ENCODE assay signal across 1 cellular context in the genomic region with DNA sequence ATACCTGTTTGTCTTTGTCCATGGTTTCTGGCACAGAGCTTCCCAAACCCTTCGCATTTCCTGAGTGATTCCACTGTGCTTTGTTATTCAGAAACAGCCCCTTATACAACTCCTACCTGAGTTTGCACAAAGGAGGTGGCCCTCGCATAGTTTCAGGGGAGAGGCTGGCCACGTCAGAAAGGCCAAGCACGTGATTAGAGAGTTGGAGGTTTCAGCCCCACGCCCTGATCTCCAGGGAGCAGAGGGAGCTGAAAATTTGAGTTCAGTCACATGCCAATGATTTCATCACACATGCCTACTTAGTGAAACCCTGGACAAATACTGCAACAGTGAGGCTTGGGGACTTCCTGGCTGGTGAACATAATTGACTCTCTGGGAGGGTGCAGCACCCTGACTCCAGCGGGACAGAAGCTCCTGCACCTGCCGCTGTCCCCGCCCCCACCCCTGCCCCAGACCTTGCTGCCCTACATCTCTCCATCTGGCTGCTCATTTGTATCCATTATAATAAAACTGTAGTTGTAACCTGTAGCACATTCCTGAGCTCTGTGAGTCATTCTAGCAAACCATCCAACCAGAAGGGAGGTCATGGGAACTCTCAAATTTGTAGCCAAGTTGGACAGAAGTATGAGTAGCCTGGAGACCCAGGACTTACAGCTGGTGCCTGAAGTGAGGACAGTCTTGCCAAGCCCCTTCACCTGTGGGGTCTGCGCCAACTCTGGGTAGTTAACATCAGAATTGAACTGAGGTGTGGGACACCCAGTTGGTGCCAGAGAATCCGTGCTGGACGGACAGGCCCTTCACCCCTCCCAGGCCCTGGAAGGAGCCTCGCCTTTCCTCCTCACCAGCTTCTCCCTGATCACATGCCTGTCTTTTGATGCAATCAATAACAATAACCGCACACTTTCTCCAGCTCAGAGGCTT.
TF ChIP-seq lines count a peak whose summit lies in the region.

No MANE protein-coding gene starts in this region.

TF ChIP-seq in HepG2, 621 proteins besides CTCF, POLR2A, EP300 and RAD21 (continued from another document and continues in another):
- TF ChIP-seq, protein P1, sequence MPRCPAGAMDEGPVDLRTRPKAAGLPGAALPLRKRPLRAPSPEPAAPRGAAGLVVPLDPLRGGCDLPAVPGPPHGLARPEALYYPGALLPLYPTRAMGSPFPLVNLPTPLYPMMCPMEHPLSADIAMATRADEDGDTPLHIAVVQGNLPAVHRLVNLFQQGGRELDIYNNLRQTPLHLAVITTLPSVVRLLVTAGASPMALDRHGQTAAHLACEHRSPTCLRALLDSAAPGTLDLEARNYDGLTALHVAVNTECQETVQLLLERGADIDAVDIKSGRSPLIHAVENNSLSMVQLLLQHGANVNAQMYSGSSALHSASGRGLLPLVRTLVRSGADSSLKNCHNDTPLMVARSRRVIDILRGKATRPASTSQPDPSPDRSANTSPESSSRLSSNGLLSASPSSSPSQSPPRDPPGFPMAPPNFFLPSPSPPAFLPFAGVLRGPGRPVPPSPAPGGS (CRISPR knock-in tag; IDR thresholded peaks at IDR 0.05): no peak
- no peak for TF ChIP-seq ZFP37 (CRISPR knock-in tag; IDR thresholded peaks at IDR 0.05; ENCODE audit: borderline replicate concordance)
- TF ChIP-seq BRD4 (CRISPR knock-in tag; IDR thresholded peaks at IDR 0.05): no peak
- TF ChIP-seq MXI1 (IDR thresholded peaks at IDR 0.05; ENCODE audit: borderline replicate concordance, low read depth, low read length): no peak
- TF ChIP-seq STAT5B (CRISPR knock-in tag; IDR thresholded peaks at IDR 0.05): no peak
- TF ChIP-seq, protein P2, sequence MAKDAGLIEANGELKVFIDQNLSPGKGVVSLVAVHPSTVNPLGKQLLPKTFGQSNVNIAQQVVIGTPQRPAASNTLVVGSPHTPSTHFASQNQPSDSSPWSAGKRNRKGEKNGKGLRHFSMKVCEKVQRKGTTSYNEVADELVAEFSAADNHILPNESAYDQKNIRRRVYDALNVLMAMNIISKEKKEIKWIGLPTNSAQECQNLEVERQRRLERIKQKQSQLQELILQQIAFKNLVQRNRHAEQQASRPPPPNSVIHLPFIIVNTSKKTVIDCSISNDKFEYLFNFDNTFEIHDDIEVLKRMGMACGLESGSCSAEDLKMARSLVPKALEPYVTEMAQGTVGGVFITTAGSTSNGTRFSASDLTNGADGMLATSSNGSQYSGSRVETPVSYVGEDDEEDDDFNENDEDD (CRISPR knock-in tag; IDR thresholded peaks at IDR 0.05; ENCODE audit: borderline replicate concordance): peak; percentile 40; the same call in 1 of the 2 replicates
- no peak for TF ChIP-seq ARNT (IDR thresholded peaks at IDR 0.05)
- TF ChIP-seq ELF3 (CRISPR knock-in tag; IDR thresholded peaks at IDR 0.05): peak; percentile 42; the same call in 1 of the 2 replicates
- 0 out of 2 replicates have a peak, but pooled peaks have one; percentile 32 for TF ChIP-seq SMAD3 (CRISPR knock-in tag; IDR thresholded peaks at IDR 0.05)
- TF ChIP-seq, protein P3, sequence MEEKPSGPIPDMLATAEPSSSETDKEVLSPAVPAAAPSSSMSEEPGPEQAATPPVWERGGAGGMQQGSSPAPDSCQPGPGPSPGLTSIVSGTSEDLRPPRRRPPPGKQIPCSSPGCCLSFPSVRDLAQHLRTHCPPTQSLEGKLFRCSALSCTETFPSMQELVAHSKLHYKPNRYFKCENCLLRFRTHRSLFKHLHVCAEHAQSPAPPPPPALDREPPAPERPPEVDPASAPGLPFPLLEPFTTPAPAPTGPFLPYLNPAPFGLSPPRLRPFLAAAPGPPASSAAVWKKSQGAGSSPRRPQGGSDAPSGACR (CRISPR knock-in tag; IDR thresholded peaks at IDR 0.05): no peak
- TF ChIP-seq, protein P4, sequence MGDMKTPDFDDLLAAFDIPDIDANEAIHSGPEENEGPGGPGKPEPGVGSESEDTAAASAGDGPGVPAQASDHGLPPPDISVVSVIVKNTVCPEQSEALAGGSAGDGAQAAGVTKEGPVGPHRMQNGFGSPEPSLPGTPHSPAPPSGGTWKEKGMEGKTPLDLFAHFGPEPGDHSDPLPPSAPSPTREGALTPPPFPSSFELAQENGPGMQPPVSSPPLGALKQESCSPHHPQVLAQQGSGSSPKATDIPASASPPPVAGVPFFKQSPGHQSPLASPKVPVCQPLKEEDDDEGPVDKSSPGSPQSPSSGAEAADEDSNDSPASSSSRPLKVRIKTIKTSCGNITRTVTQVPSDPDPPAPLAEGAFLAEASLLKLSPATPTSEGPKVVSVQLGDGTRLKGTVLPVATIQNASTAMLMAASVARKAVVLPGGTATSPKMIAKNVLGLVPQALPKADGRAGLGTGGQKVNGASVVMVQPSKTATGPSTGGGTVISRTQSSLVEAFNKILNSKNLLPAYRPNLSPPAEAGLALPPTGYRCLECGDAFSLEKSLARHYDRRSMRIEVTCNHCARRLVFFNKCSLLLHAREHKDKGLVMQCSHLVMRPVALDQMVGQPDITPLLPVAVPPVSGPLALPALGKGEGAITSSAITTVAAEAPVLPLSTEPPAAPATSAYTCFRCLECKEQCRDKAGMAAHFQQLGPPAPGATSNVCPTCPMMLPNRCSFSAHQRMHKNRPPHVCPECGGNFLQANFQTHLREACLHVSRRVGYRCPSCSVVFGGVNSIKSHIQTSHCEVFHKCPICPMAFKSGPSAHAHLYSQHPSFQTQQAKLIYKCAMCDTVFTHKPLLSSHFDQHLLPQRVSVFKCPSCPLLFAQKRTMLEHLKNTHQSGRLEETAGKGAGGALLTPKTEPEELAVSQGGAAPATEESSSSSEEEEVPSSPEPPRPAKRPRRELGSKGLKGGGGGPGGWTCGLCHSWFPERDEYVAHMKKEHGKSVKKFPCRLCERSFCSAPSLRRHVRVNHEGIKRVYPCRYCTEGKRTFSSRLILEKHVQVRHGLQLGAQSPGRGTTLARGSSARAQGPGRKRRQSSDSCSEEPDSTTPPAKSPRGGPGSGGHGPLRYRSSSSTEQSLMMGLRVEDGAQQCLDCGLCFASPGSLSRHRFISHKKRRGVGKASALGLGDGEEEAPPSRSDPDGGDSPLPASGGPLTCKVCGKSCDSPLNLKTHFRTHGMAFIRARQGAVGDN (CRISPR knock-in tag; IDR thresholded peaks at IDR 0.05): no peak
- TF ChIP-seq, protein P5, sequence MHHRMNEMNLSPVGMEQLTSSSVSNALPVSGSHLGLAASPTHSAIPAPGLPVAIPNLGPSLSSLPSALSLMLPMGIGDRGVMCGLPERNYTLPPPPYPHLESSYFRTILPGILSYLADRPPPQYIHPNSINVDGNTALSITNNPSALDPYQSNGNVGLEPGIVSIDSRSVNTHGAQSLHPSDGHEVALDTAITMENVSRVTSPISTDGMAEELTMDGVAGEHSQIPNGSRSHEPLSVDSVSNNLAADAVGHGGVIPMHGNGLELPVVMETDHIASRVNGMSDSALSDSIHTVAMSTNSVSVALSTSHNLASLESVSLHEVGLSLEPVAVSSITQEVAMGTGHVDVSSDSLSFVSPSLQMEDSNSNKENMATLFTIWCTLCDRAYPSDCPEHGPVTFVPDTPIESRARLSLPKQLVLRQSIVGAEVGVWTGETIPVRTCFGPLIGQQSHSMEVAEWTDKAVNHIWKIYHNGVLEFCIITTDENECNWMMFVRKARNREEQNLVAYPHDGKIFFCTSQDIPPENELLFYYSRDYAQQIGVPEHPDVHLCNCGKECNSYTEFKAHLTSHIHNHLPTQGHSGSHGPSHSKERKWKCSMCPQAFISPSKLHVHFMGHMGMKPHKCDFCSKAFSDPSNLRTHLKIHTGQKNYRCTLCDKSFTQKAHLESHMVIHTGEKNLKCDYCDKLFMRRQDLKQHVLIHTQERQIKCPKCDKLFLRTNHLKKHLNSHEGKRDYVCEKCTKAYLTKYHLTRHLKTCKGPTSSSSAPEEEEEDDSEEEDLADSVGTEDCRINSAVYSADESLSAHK (CRISPR knock-in tag; IDR thresholded peaks at IDR 0.05; ENCODE audit: borderline replicate concordance): no peak
- no peak for TF ChIP-seq KLF12 (CRISPR knock-in tag; IDR thresholded peaks at IDR 0.05; ENCODE audit: borderline replicate concordance)
- no peak for TF ChIP-seq ZKSCAN1 (IDR thresholded peaks at IDR 0.05; ENCODE audit: low read length)
- TF ChIP-seq KLF9 (CRISPR knock-in tag; IDR thresholded peaks at IDR 0.05; ENCODE audit: low read depth): no peak
- 0 out of 2 replicates have a peak, but pooled peaks have one; percentile 36 for TF ChIP-seq MXD4 (CRISPR knock-in tag; IDR thresholded peaks at IDR 0.05)
- TF ChIP-seq ZBTB1 (CRISPR knock-in tag; IDR thresholded peaks at IDR 0.05; ENCODE audit: borderline replicate concordance): no peak
- TF ChIP-seq ZNF510 (CRISPR knock-in tag; IDR thresholded peaks at IDR 0.05; ENCODE audit: low read depth): no peak
- no peak for TF ChIP-seq CREB1 (IDR thresholded peaks at IDR 0.05)
- TF ChIP-seq CREB1 (CRISPR knock-in tag; IDR thresholded peaks at IDR 0.05): no peak
- no peak for TF ChIP-seq ZNF317 (CRISPR knock-in tag; IDR thresholded peaks at IDR 0.05)
- TF ChIP-seq ZNF121 (CRISPR knock-in tag; IDR thresholded peaks at IDR 0.05): no peak
- TF ChIP-seq, protein P6, sequence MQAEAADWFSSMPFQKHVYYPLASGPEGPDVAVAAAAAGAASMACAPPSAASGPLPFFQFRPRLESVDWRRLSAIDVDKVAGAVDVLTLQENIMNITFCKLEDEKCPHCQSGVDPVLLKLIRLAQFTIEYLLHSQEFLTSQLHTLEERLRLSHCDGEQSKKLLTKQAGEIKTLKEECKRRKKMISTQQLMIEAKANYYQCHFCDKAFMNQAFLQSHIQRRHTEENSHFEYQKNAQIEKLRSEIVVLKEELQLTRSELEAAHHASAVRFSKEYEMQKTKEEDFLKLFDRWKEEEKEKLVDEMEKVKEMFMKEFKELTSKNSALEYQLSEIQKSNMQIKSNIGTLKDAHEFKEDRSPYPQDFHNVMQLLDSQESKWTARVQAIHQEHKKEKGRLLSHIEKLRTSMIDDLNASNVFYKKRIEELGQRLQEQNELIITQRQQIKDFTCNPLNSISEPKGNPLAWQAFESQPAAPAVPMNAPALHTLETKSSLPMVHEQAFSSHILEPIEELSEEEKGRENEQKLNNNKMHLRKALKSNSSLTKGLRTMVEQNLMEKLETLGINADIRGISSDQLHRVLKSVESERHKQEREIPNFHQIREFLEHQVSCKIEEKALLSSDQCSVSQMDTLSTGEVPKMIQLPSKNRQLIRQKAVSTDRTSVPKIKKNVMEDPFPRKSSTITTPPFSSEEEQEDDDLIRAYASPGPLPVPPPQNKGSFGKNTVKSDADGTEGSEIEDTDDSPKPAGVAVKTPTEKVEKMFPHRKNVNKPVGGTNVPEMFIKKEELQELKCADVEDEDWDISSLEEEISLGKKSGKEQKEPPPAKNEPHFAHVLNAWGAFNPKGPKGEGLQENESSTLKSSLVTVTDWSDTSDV (CRISPR knock-in tag; IDR thresholded peaks at IDR 0.05): no peak
- TF ChIP-seq ZNF883 (CRISPR knock-in tag; IDR thresholded peaks at IDR 0.05; ENCODE audit: not compliant biosample characterization): no peak
- TF ChIP-seq ARNTL (CRISPR knock-in tag; IDR thresholded peaks at IDR 0.05): no peak
- TF ChIP-seq DMAP1 (CRISPR knock-in tag; IDR thresholded peaks at IDR 0.05): peak; percentile 51; the same call in 1 of the 2 replicates
- TF ChIP-seq CBX2 (IDR thresholded peaks at IDR 0.05; ENCODE audit: low read depth, low read length): no peak
- no peak for TF ChIP-seq CBX2 (CRISPR knock-in tag; IDR thresholded peaks at IDR 0.05; ENCODE audit: low read depth)
- TF ChIP-seq ZNF207 (IDR thresholded peaks at IDR 0.05; ENCODE audit: borderline replicate concordance): no peak
- TF ChIP-seq, protein P7, sequence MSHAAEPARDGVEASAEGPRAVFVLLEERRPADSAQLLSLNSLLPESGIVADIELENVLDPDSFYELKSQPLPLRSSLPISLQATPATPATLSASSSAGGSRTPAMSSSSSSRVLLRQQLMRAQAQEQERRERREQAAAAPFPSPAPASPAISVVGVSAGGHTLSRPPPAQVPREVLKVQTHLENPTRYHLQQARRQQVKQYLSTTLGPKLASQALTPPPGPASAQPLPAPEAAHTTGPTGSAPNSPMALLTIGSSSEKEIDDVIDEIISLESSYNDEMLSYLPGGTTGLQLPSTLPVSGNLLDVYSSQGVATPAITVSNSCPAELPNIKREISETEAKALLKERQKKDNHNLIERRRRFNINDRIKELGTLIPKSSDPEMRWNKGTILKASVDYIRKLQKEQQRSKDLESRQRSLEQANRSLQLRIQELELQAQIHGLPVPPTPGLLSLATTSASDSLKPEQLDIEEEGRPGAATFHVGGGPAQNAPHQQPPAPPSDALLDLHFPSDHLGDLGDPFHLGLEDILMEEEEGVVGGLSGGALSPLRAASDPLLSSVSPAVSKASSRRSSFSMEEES (CRISPR knock-in tag; IDR thresholded peaks at IDR 0.05): peak; percentile 97
- TF ChIP-seq SPEN (CRISPR knock-in tag; IDR thresholded peaks at IDR 0.05; ENCODE audit: low read depth): no peak
- TF ChIP-seq SMARCE1 (IDR thresholded peaks at IDR 0.05; ENCODE audit: borderline replicate concordance): no peak
- no peak for TF ChIP-seq RBFOX2 (IDR thresholded peaks at IDR 0.05; ENCODE audit: low read depth, low read length)
- TF ChIP-seq TOPORS (CRISPR knock-in tag; IDR thresholded peaks at IDR 0.05): no peak
- TF ChIP-seq, protein P8, sequence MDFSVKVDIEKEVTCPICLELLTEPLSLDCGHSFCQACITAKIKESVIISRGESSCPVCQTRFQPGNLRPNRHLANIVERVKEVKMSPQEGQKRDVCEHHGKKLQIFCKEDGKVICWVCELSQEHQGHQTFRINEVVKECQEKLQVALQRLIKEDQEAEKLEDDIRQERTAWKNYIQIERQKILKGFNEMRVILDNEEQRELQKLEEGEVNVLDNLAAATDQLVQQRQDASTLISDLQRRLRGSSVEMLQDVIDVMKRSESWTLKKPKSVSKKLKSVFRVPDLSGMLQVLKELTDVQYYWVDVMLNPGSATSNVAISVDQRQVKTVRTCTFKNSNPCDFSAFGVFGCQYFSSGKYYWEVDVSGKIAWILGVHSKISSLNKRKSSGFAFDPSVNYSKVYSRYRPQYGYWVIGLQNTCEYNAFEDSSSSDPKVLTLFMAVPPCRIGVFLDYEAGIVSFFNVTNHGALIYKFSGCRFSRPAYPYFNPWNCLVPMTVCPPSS (IDR thresholded peaks at IDR 0.05): no peak
- no peak for TF ChIP-seq ZNF547 (CRISPR knock-in tag; IDR thresholded peaks at IDR 0.05)
- no peak for TF ChIP-seq SNAPC2 (CRISPR knock-in tag; IDR thresholded peaks at IDR 0.05)
- TF ChIP-seq, protein P9, sequence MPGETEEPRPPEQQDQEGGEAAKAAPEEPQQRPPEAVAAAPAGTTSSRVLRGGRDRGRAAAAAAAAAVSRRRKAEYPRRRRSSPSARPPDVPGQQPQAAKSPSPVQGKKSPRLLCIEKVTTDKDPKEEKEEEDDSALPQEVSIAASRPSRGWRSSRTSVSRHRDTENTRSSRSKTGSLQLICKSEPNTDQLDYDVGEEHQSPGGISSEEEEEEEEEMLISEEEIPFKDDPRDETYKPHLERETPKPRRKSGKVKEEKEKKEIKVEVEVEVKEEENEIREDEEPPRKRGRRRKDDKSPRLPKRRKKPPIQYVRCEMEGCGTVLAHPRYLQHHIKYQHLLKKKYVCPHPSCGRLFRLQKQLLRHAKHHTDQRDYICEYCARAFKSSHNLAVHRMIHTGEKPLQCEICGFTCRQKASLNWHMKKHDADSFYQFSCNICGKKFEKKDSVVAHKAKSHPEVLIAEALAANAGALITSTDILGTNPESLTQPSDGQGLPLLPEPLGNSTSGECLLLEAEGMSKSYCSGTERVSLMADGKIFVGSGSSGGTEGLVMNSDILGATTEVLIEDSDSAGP (CRISPR knock-in tag; IDR thresholded peaks at IDR 0.05; ENCODE audit: borderline replicate concordance): no peak
- TF ChIP-seq FOXC1 (CRISPR knock-in tag; IDR thresholded peaks at IDR 0.05; ENCODE audit: borderline replicate concordance): no peak
- no peak for TF ChIP-seq ZNF460 (CRISPR knock-in tag; IDR thresholded peaks at IDR 0.05; ENCODE audit: borderline replicate concordance)
- TF ChIP-seq REPIN1 (CRISPR knock-in tag; IDR thresholded peaks at IDR 0.05; ENCODE audit: borderline replicate concordance, low read depth): no peak
- no peak for TF ChIP-seq POGZ (CRISPR knock-in tag; IDR thresholded peaks at IDR 0.05)
- no peak for TF ChIP-seq CC2D1A (CRISPR knock-in tag; IDR thresholded peaks at IDR 0.05)
- no peak for TF ChIP-seq SYNCRIP (IDR thresholded peaks at IDR 0.05; ENCODE audit: insufficient read depth, low read depth, low read length)
- no peak for TF ChIP-seq ZNF333 (CRISPR knock-in tag; IDR thresholded peaks at IDR 0.05; ENCODE audit: borderline replicate concordance)
- TF ChIP-seq ZNF570 (CRISPR knock-in tag; IDR thresholded peaks at IDR 0.05; ENCODE audit: borderline replicate concordance): no peak
